Comparison of ENCODE assay signal across 13 cellular contexts in genomic region chr3:146404451-146404850, GRCh38.
"Had no signal": no experiment of that assay in that cellular context is flagged by ENCODE, and none has a peak within 500 bp of the region (broad histone marks: within the 10 kb centered on the region; RNA-seq: fewer than 3 reads in every experiment).

No MANE protein-coding gene starts in this region.

- H3K4me3 ChIP-seq: coronary artery, hepatocyte, left lung, sigmoid colon, thoracic aorta, upper lobe of left lung had no signal

- H3K36me3 ChIP-seq: left lung, sigmoid colon, thoracic aorta, upper lobe of left lung had no signal

- H3K9me3 ChIP-seq: left lung, sigmoid colon, thoracic aorta, upper lobe of left lung had no signal

- ATAC-seq: left lung; stimulated activated naive B cell treated with anti-CD40 and anti-IgM and Interleukin-4, amounts not matched to agents 10 μg/mL and 1 μg/mL and 100 μg/mL, for 72 hours had no signal

- H3K27ac ChIP-seq: coronary artery, hepatocyte, left lung, sigmoid colon, thoracic aorta, upper lobe of left lung, VCaP had no signal

- DNase-seq: activated CD4-positive, alpha-beta T cell treated with anti-CD3 and anti-CD28 coated beads, Interleukin-2, amount 50 U/mL, for 1 hour; activated CD4-positive, CD25-positive, alpha-beta regulatory T cell treated with anti-CD3 and anti-CD28 coated beads, Interleukin-2, amount 50 U/mL, for 72 hours; amygdala; left lung; nephron progenitor cell; nucleus accumbens; sigmoid colon; stimulated activated naive B cell treated with anti-CD40 and anti-IgM and Interleukin-4, amounts not matched to agents 10 μg/mL and 1 μg/mL and 100 μg/mL, for 72 hours; upper lobe of left lung had no signal

- H3K4me1 ChIP-seq: left lung, sigmoid colon, upper lobe of left lung had no signal
